In genomic region chrX:39601193-39602085, GRCh38 we compare ENCODE assay signal across 15 cellular contexts.
DNase-seq lines count a peak whose midpoint lies in the region; ATAC-seq, FAIRE-seq and TF ChIP-seq lines count a peak whose summit lies in the region.
"Had no signal": no experiment of that assay in that cellular context is flagged by ENCODE, and none has a peak within 500 bp of the region (broad histone marks: within the 10 kb centered on the region; RNA-seq: fewer than 3 reads in every experiment).

No MANE protein-coding gene starts in this region.

- in situ Hi-C loops in K562 (cut with MboI): no loop called here

- H3K9me3 ChIP-seq in K562 (replicated peaks; ENCODE audit: control insufficient read depth, insufficient read depth, low read depth, low read length): no peaks in the 10 kb centered on the region
- H3K9me3 ChIP-seq: HAP-1 had no signal

- TF ChIP-seq CTCF in K562 (IDR thresholded peaks at IDR 0.05 in 2 of 3, conservative IDR thresholded peaks at IDR 0.05 in 1 of 3; ENCODE audit: insufficient read depth in 2 of 3, low read depth in 1 of 3, low read length in 3 of 3): no peak

- POLR2A ChIA-PET in K562 (lab: Yijun Ruan, JAX): no interaction called here

- no peak overlapping the region for H3K4me2 ChIP-seq in K562 (ENCODE audit: insufficient read depth, low read length)

- TF ChIP-seq EP300 in K562 (IDR thresholded peaks at IDR 0.05; ENCODE audit: low read length): no peak

- H3K9me1 ChIP-seq in K562 (ENCODE audit: control insufficient read depth, insufficient read depth, low read length): no peaks in the 10 kb centered on the region

- no peaks in the 10 kb centered on the region; a peak in 1 of 5 replicates for H3K27me3 ChIP-seq in K562 (ENCODE audit: control insufficient read depth in 2 of 2, insufficient read depth in 2 of 2, low read length in 2 of 2)

- H3K36me3 ChIP-seq in K562 (ENCODE audit: control insufficient read depth, insufficient read depth, low read length): no peaks in the 10 kb centered on the region
- H3K36me3 ChIP-seq: HAP-1 had no signal

- no peaks in the 10 kb centered on the region for H4K20me1 ChIP-seq in K562 (replicated peaks; ENCODE audit: control insufficient read depth, insufficient read depth, low read length)

- intact Hi-C loops in K562 (cut with micrococcal nuclease): no loop called here

- H3K4me1 ChIP-seq in K562 (replicated peaks in 1 of 2; ENCODE audit: control insufficient read depth in 2 of 2, insufficient read depth in 2 of 2, low read length in 2 of 2): no peaks in the 10 kb centered on the region; a peak in 1 of 5 replicates
- H3K4me1 ChIP-seq: HAP-1 had no signal

- WGBS in K562 (ENCODE audit: insufficient coverage, low coverage, missing lambda C conversion rate): 9% methylated on average over 14 of the region's 18 CpGs

- H3K27ac ChIP-seq in K562 (ENCODE audit: extremely low read depth, low read depth, low read length): no peak overlapping the region

- no peaks in the 10 kb centered on the region for H3K79me2 ChIP-seq in K562 (ENCODE audit: control insufficient read depth, insufficient read depth, low read length)

- no peak for ATAC-seq in K562
- ATAC-seq in GM21825 (IDR thresholded peaks at IDR 0.05; ENCODE audit: unreplicated experiment): no peak

- no peak overlapping the region for H3K9ac ChIP-seq in K562 (ENCODE audit: insufficient read depth in 1 of 2, low read depth in 2 of 2, low read length in 2 of 2)

- no peak for TF ChIP-seq POLR2A in K562 (conservative IDR thresholded peaks at IDR 0.05)

- BruUV-seq in K562 (replicated peaks; lab: Mats Ljungman, UMichigan): no TSS peak

- TF ChIP-seq RAD21 in K562 (CRISPR knock-in tag; conservative IDR thresholded peaks at IDR 0.05 in 1 of 2, IDR thresholded peaks at IDR 0.05 in 1 of 2): no peak

- FAIRE-seq in K562 (lab: Jason Lieb, UNC): no peak

- H3K4me3 ChIP-seq in K562: no peak overlapping the region
- H3K4me3 ChIP-seq: HAP-1 had no signal

- CTCF ChIA-PET in K562 (lab: Yijun Ruan, JAX; ENCODE audit: low intra/inter-chr PET ratio): no interaction called here

- DNase-seq in NCI-H2171 treated with DMSO at 0.1 percent for 48 hours (lab: John Stamatoyannopoulos, UW) (peak; percentile 59), NCI-H2171 (lab: John Stamatoyannopoulos, UW) (no peak), NCI-H69 (lab: John Stamatoyannopoulos, UW) (peak; percentile 27), K562 (ENCODE audit: extremely low read depth in 1 of 4, low spot score in 3 of 4) (no peak), putamen (ENCODE audit: low spot score) (peak; percentile 3), HCEC 1CT (no peak)
- DNase-seq in stimulated activated CD4-positive, alpha-beta T cell treated with anti-CD3 and anti-CD28 coated beads, Interleukin-1b, Interleukin-23, amount 100 ng/mL, for 48 hours: no peak
- DNase-seq: 8988T; CD4-positive, CD25-positive, alpha-beta regulatory T cell; COR-L47; NCI-H1105; NCI-H345; Right ventricle myocardium superior had no signal

- no peak overlapping the region for H2AFZ ChIP-seq in K562 (ENCODE audit: low read depth, low read length)

TF ChIP-seq in K562, 482 proteins besides CTCF, POLR2A, EP300 and RAD21:
- TF ChIP-seq VEZF1 (CRISPR knock-in tag; IDR thresholded peaks at IDR 0.05) (peak; percentile 30; the same call in 1 of the 2 replicates), CBFA2T3 (IDR thresholded peaks at IDR 0.05) (0 out of 2 replicates have a peak, but pooled peaks have one; percentile 6), MCM3 (IDR thresholded peaks at IDR 0.05) (no peak), ZNF316 (IDR thresholded peaks at IDR 0.05) (0 out of 2 replicates have a peak, but pooled peaks have one; percentile 13)
TF ChIP-seq in K562: peak in this region for 3.

Comparison
In these comparisons a context has a peak if more than half of its experiments do, and no peak if none do; other contexts are left out.
1. DNase-seq: peak in NCI-H2171 treated with DMSO at 0.1 percent for 48 hours (single experiment), NCI-H69 (single experiment) and putamen (single experiment); none in NCI-H2171 (single experiment), K562 (0 of 4), stimulated activated CD4-positive, alpha-beta T cell treated with anti-CD3 and anti-CD28 coated beads, Interleukin-1b, Interleukin-23, amount 100 ng/mL, for 48 hours (single experiment) and HCEC 1CT (single experiment).